In genomic region chr1:43976045-43976444, GRCh38 we compare ENCODE assay signal across 8 cellular contexts. TPM values are rescaled to one million over a fixed set of nuclear protein-coding genes. Genes with fewer than 3 reads are reported as not detected.
DNase-seq lines count a peak whose midpoint lies in the region; ATAC-seq, FAIRE-seq and TF ChIP-seq lines count a peak whose summit lies in the region.

No MANE protein-coding gene starts in this region.

- peak overlapping the region; percentile 97 for H3K4me2 ChIP-seq in OCI-LY3 (ENCODE audit: low read length)

- H3K27me3 Mint-ChIP-seq in Calu3 (ENCODE audit: unreplicated experiment) (no peaks in the 10 kb centered on the region), endothelial cell (ENCODE audit: unreplicated experiment) (peaks cover 29% of the 10 kb centered on the region)

- H3K27me3 ChIP-seq in OCI-LY3 (ENCODE audit: low read depth, low read length) (no peaks in the 10 kb centered on the region), pancreas (no peaks in the 10 kb centered on the region)

- H3K36me3 ChIP-seq in OCI-LY3 (replicated peaks; ENCODE audit: low read depth, low read length): peaks cover 20% of the 10 kb centered on the region
- peaks cover 0 to 4% (median 0%) of the 10 kb centered on the region in 3 donors for H3K36me3 ChIP-seq in pancreas

- peaks cover 31% of the 10 kb centered on the region for H3K4me1 ChIP-seq in OCI-LY3 (ENCODE audit: low read length)
- H3K4me1 ChIP-seq in pancreas: peaks cover 0 to 31% (median 14%) of the 10 kb centered on the region in 3 donors

- no peak for TF ChIP-seq CTCF in Calu3 (IDR thresholded peaks at IDR 0.05; ENCODE audit: unreplicated experiment)
- no peak for TF ChIP-seq CTCF in OCI-LY3 (IDR thresholded peaks at IDR 0.05; ENCODE audit: low read depth, low read length)
- TF ChIP-seq CTCF in endothelial cell (IDR thresholded peaks at IDR 0.05; ENCODE audit: unreplicated experiment): no peak
- TF ChIP-seq CTCF in pancreas (IDR thresholded peaks at IDR 0.05): no peak

- peaks cover 67% of the 10 kb centered on the region for H3K79me2 ChIP-seq in OCI-LY3 (ENCODE audit: low read length)

- no peak for FAIRE-seq in pancreas (lab: Jason Lieb, UNC)

- H3K36me3 Mint-ChIP-seq in Calu3 (ENCODE audit: insufficient read depth, unreplicated experiment) (peaks cover 75% of the 10 kb centered on the region), endothelial cell (ENCODE audit: low read depth, unreplicated experiment) (peaks cover 27% of the 10 kb centered on the region)

- H3K9me3 Mint-ChIP-seq in Calu3 (ENCODE audit: low read depth, unreplicated experiment) (no peaks in the 10 kb centered on the region), endothelial cell (ENCODE audit: unreplicated experiment) (no peaks in the 10 kb centered on the region)

- H3K4me3 ChIP-seq in OCI-LY3 (ENCODE audit: low read length) (peak overlapping the region; percentile 87), pancreas (peak overlapping the region; percentile 69 to 92 (median 82))

- H2AFZ ChIP-seq in OCI-LY3 (ENCODE audit: low read depth, low read length): no peak overlapping the region

- WGBS in pancreas, 2 donors: 30 to 39% methylated on average over 4 of the region's 4 CpGs

- peaks cover 55% of the 10 kb centered on the region for H3K4me1 Mint-ChIP-seq in Calu3 (ENCODE audit: low read depth, unreplicated experiment)
- peaks cover 39% of the 10 kb centered on the region for H3K4me1 Mint-ChIP-seq in endothelial cell (ENCODE audit: unreplicated experiment)

- CTCF ChIA-PET in Calu3 (lab: Charles Lee): no interaction called here

- no TSS peak for BruUV-seq in Calu3 (replicated peaks; lab: Mats Ljungman, UMichigan)

- H3K4me3 Mint-ChIP-seq in Calu3 (ENCODE audit: low read depth, unreplicated experiment) (peak overlapping the region; percentile 91), endothelial cell (ENCODE audit: unreplicated experiment) (peak overlapping the region; percentile 94)

- intact Hi-C loops in Calu3 (cut with micrococcal nuclease; ENCODE audit: unreplicated experiment) (no loop called here), pancreas (cut with DNase I) (no loop called here)

- peak overlapping the region; percentile 94 for H3K27ac Mint-ChIP-seq in Calu3 (ENCODE audit: unreplicated experiment)
- H3K27ac Mint-ChIP-seq in endothelial cell (ENCODE audit: unreplicated experiment): no peak overlapping the region

- no peaks in the 10 kb centered on the region for H3K9me3 ChIP-seq in OCI-LY3 (ENCODE audit: insufficient read depth, low read length)
- no peaks in the 10 kb centered on the region for H3K9me3 ChIP-seq in pancreas

- no peak for ATAC-seq in pancreas
- no peak for ATAC-seq in HG03469 (IDR thresholded peaks at IDR 0.05; ENCODE audit: unreplicated experiment)
- no peak for ATAC-seq in HG02763 (IDR thresholded peaks at IDR 0.05; ENCODE audit: unreplicated experiment)

- H4K20me1 ChIP-seq in OCI-LY3 (ENCODE audit: insufficient read depth, low read length): peaks cover 4% of the 10 kb centered on the region; the same call in 1 of the 2 replicates

- peak overlapping the region; percentile 66 for H3K27ac ChIP-seq in OCI-LY3 (ENCODE audit: low read length)
- H3K27ac ChIP-seq in pancreas: peak overlapping the region in 2 of 4 donors; percentile 86 to 96

- peak overlapping the region; percentile 89 for H3K9ac ChIP-seq in OCI-LY3 (ENCODE audit: low read length)

- DNase-seq in Calu3 (no peak), endothelial cell (ENCODE audit: low spot score) (no peak), pancreas (no peak), A172 (ENCODE audit: low spot score) (no peak), glomerular visceral epithelial cell (ENCODE audit: extremely low spot score) (no peak)

RNA-seq across cellular contexts. Expression of gene ATP6V0B, which starts 1.3 kb away (rescaled TPM):
- total RNA-seq in Calu3 (2022) (141 and 155 TPM in 2 replicates), endothelial cell (ENCODE audit: unreplicated experiment) (94.5 TPM), pancreas (100 to 1,000 TPM in 1 of 6 donors, 10 to 100 TPM in 5; 59.8 to 108 (median 82.2) TPM)
- polyA plus RNA-seq in pancreas: 100 to 1,000 TPM; 135 to 208 TPM
- total RNA-seq in A172 (2014; rRNA removed; shearing (Covaris generic)): 187 and 202 TPM in 2 replicates

RNA-seq across cellular contexts. Expression of gene B4GALT2, which starts 3.0 kb away (rescaled TPM):
- total RNA-seq in Calu3 (2022): 47.1 and 50.9 TPM in 2 replicates
- total RNA-seq in endothelial cell (ENCODE audit: unreplicated experiment): 35.4 TPM
- 10 to 100 TPM; 16.7 to 29.9 (median 25.9) TPM for total RNA-seq in pancreas
- polyA plus RNA-seq in pancreas: 10 to 100 TPM; 28.2 to 36.7 TPM
- 71.8 and 114 TPM in 2 replicates for total RNA-seq in A172 (2014; rRNA removed; shearing (Covaris generic))

RNA-seq across cellular contexts. Expression of gene DPH2, which starts 6.2 kb away (rescaled TPM):
- 41.2 and 43.3 TPM in 2 replicates for total RNA-seq in Calu3 (2022)
- 17.1 TPM for total RNA-seq in endothelial cell (ENCODE audit: unreplicated experiment)
- total RNA-seq in pancreas: 10 to 100 TPM; 10.8 to 19.4 (median 12.8) TPM
- polyA plus RNA-seq in pancreas: 10 to 100 TPM; 20.0 to 22.0 TPM
- 26.5 and 31.6 TPM in 2 replicates for total RNA-seq in A172 (2014; rRNA removed; shearing (Covaris generic))

RNA-seq across cellular contexts. Expression of gene CCDC24, which starts 15.4 kb away (rescaled TPM):
- total RNA-seq in Calu3 (2022) (19.7 and 20.2 TPM in 2 replicates), endothelial cell (ENCODE audit: unreplicated experiment) (4.2 TPM), pancreas (10 to 100 TPM in 1 of 6 donors, 1 to 10 TPM in 5; 3.9 to 13.2 (median 5.3) TPM)
- 10 to 100 TPM; 39.2 to 45.9 TPM for polyA plus RNA-seq in pancreas
- total RNA-seq in A172 (2014; rRNA removed; shearing (Covaris generic)): 8.8 and 13.9 TPM in 2 replicates

RNA-seq across cellular contexts. Expression of gene IPO13, which starts 29.3 kb away (rescaled TPM):
- total RNA-seq in Calu3 (2022): 24.2 and 28.5 TPM in 2 replicates
- 31.5 TPM for total RNA-seq in endothelial cell (ENCODE audit: unreplicated experiment)
- total RNA-seq in pancreas: 10 to 100 TPM in 2 of 6 donors, 1 to 10 TPM in 4; 6.7 to 15.6 (median 8.5) TPM
- 10 to 100 TPM; 22.2 to 24.3 TPM for polyA plus RNA-seq in pancreas
- 23.9 and 25.2 TPM in 2 replicates for total RNA-seq in A172 (2014; rRNA removed; shearing (Covaris generic))
